ENCODE assay signal across 8 cellular contexts in the genomic region with DNA sequence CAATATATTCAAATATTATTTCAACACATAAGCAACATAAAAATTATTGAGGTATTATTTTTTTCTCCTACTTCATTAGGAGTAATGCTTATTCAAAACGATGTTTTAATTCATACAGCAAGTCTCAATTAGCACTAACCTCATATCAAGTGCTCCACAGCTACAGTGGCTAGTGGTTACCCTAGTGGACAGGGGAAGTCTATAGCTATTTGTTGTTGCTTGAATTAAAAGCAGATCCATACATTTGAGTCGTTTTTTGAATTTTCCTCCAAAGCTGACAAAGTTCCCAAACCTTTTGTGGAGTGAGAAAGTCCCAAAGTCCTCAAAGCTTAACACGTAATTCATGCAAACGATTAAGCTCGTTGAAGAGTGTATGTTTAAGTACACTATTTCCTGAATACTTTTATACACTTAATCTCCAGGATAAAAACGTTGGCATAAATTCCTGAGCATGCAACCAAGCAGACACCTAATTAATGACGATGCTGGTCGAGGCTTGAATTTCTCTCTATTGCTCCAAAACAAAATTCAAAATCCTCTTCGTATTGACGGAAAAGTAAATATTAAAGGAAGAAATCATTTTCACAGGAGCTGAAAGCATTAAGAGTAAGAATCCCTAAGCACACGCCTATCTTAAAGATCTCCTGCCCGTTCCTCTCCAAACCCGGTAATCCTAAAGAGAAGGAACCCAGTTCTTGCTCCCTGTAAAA. TPM values are rescaled to one million over a fixed set of nuclear protein-coding genes. Genes with fewer than 3 reads are reported as not detected.
A peak's percentile ranks its signal among the peaks of the same experiment; 100 is the strongest.
DNase-seq lines count a peak whose midpoint lies in the region; ATAC-seq, FAIRE-seq and TF ChIP-seq lines count a peak whose summit lies in the region.

No MANE protein-coding gene starts in this region.

- SMC1A ChIA-PET in GM12878 (lab: Charles Lee; ENCODE audit: uncharacterized antibody, unreplicated experiment): interaction anchor here (0.7 to 3.2 kb wide), 10 partner anchors 12 to 222 kb away, joined by 3 to 20 read pairs (median 3); no protein-coding TSS in a partner anchor

- H3K27ac ChIP-seq in Karpas-422 (ENCODE audit: low read length): peak overlapping the region; percentile 90
- H3K27ac ChIP-seq in GM12878 (ENCODE audit: control insufficient read depth, insufficient read depth): peak overlapping the region; percentile 91

- CTCF ChIA-PET in GM12878 (lab: Yijun Ruan, JAX): interaction anchor here (0.7 to 3.0 kb wide), 12 partner anchors 8 to 180 kb away, joined by 3 to 13 read pairs (median 4); no protein-coding TSS in a partner anchor

- peaks cover 5% of the 10 kb centered on the region; the same call in 1 of the 2 replicates for H4K20me1 ChIP-seq in Karpas-422 (ENCODE audit: insufficient read depth, low read depth, low read length)
- H4K20me1 ChIP-seq in GM12878 (ENCODE audit: control insufficient read depth, insufficient read depth): no peaks in the 10 kb centered on the region

- peaks cover 59% of the 10 kb centered on the region for H3K79me2 ChIP-seq in Karpas-422 (ENCODE audit: low read length)
- H3K79me2 ChIP-seq in GM12878 (ENCODE audit: control insufficient read depth, insufficient read depth, low read length): peaks cover 39% of the 10 kb centered on the region

- no peaks in the 10 kb centered on the region for H3K9me2 ChIP-seq in Karpas-422 (replicated peaks; ENCODE audit: insufficient read depth, low read length)

- peak overlapping the region; percentile 90; the same call in 1 of the 2 replicates for H2AFZ ChIP-seq in Karpas-422 (ENCODE audit: low read length)
- H2AFZ ChIP-seq in GM12878 (ENCODE audit: control insufficient read depth, low read depth, low read length): peak overlapping the region; percentile 95

- RAD21 ChIA-PET in GM12878 (lab: Charles Lee; ENCODE audit: unreplicated experiment): interaction anchor here (0.6 to 2.4 kb wide), 6 partner anchors 12 to 84 kb away, joined by 3 to 14 read pairs (median 4); no protein-coding TSS in a partner anchor

- WGBS in GM12878 (ENCODE audit: insufficient coverage, insufficient replicate concordance, low lambda C conversion rate, missing lambda C conversion rate): 1% methylated on average over 13 of the region's 13 CpGs

- no peak for TF ChIP-seq RAD21 in GM12878 (IDR thresholded peaks at IDR 0.05; ENCODE audit: insufficient read depth, low read depth, low read length)

- H3K4me3 ChIP-seq in Karpas-422 (ENCODE audit: low read length) (peak overlapping the region; percentile 99), GM12878 (peak overlapping the region; percentile 73)

- FAIRE-seq in GM12878 (lab: Jason Lieb, UNC): no peak

- DNase-seq in CD1c-positive myeloid dendritic cell (ENCODE audit: extremely low spot score) (peak; percentile 14), Karpas-422 (peak; percentile 68), GM12878 (ENCODE audit: low read depth, low spot score) (no peak), lung microvascular endothelial cell (ENCODE audit: low read depth in 2 of 2) (peak; percentile 27 to 43), superior temporal gyrus (ENCODE audit: extremely low spot score) (no peak), head of caudate nucleus (no peak)
- no peak for DNase-seq in activated CD4-positive, CD25-positive, alpha-beta regulatory T cell treated with anti-CD3 and anti-CD28 coated beads, Interleukin-2, amount 50 U/mL, for 72 hours

- peak in 1 of 3 experiments; percentile 6; a peak in 1 of 6 replicates for TF ChIP-seq CTCF in GM12878 (IDR thresholded peaks at IDR 0.05 in 2 of 3, conservative IDR thresholded peaks at IDR 0.05 in 1 of 3; ENCODE audit: control insufficient read depth in 2 of 3, extremely low read depth in 1 of 3, insufficient read depth in 1 of 3, low read depth in 3 of 3, low read length in 3 of 3)

- peak overlapping the region; percentile 95 for H3K4me2 ChIP-seq in Karpas-422 (ENCODE audit: low read depth, low read length, poor library complexity, severe bottlenecking)
- peak overlapping the region; percentile 46 for H3K4me2 ChIP-seq in GM12878 (ENCODE audit: control insufficient read depth, insufficient read depth)

- BruUV-seq in GM12878 (replicated peaks; lab: Mats Ljungman, UMichigan): TSS peak; percentile 68

- H3K27me3 ChIP-seq in Karpas-422 (ENCODE audit: low read length): no peaks in the 10 kb centered on the region
- no peaks in the 10 kb centered on the region; a peak in 1 of 4 replicates for H3K27me3 ChIP-seq in GM12878 (replicated peaks in 1 of 2; ENCODE audit: control insufficient read depth in 2 of 2, insufficient read depth in 2 of 2, low read length in 1 of 2)

- H3K36me3 ChIP-seq in Karpas-422 (ENCODE audit: insufficient read depth, low read length): peaks cover 12% of the 10 kb centered on the region; the same call in 1 of the 2 replicates
- no peaks in the 10 kb centered on the region for H3K36me3 ChIP-seq in GM12878 (ENCODE audit: control insufficient read depth in 2 of 2, insufficient read depth in 2 of 2, low read length in 1 of 2)

- in situ Hi-C loops in GM12878 (cut with MboI): no loop called here

- H3K9me3 ChIP-seq in Karpas-422 (ENCODE audit: low read length) (no peaks in the 10 kb centered on the region), GM12878 (replicated peaks; ENCODE audit: control insufficient read depth, insufficient read depth, low read length) (no peaks in the 10 kb centered on the region)

- no peak for TF ChIP-seq EP300 in GM12878 (IDR thresholded peaks at IDR 0.05; ENCODE audit: borderline replicate concordance in 1 of 2, control insufficient read depth in 1 of 2, low read depth in 2 of 2, low read length in 2 of 2)

- peaks cover 38% of the 10 kb centered on the region for H3K4me1 ChIP-seq in Karpas-422 (ENCODE audit: low read length)
- H3K4me1 ChIP-seq in GM12878 (ENCODE audit: control insufficient read depth, insufficient read depth, low read length): no peaks in the 10 kb centered on the region

- H3K9ac ChIP-seq in Karpas-422 (ENCODE audit: low read length): peak overlapping the region; percentile 100
- H3K9ac ChIP-seq in GM12878 (ENCODE audit: control insufficient read depth, insufficient read depth, low read length): peak overlapping the region; percentile 94

- ATAC-seq in GM12878: peak; percentile 19; the same call in 2 of the 3 replicates
- no peak for ATAC-seq in GM21515 (IDR thresholded peaks at IDR 0.05; ENCODE audit: unreplicated experiment)

- intact Hi-C loops in GM12878 (cut with micrococcal nuclease; ENCODE audit: unreplicated experiment) (no loop called here), head of caudate nucleus (cut with DNase I) (no loop called here)

- TF ChIP-seq POLR2A in GM12878 (IDR thresholded peaks at IDR 0.05; ENCODE audit: low read depth, low read length): no peak

- POLR2A ChIA-PET in GM12878 (lab: Charles Lee): interaction anchor here (0.7 to 2.3 kb wide), 3 partner anchors 9 to 173 kb away, joined by 3 to 7 read pairs (median 3); no protein-coding TSS in a partner anchor

TF ChIP-seq in GM12878, 131 proteins besides CTCF, POLR2A, EP300 and RAD21 (continues in another document):
- no peak for TF ChIP-seq NFYA (IDR thresholded peaks at IDR 0.05; ENCODE audit: borderline replicate concordance, low read depth, low read length)
- 0 out of 2 replicates have a peak, but pooled peaks have one; percentile 15 for TF ChIP-seq FOXM1 (IDR thresholded peaks at IDR 0.05; ENCODE audit: low read depth, low read length)
- TF ChIP-seq NFIC (IDR thresholded peaks at IDR 0.05; ENCODE audit: low read depth, low read length): 0 out of 2 replicates have a peak, but pooled peaks have one; percentile 24
- 0 out of 2 replicates have a peak, but pooled peaks have one; percentile 62 for TF ChIP-seq MTA3 (IDR thresholded peaks at IDR 0.05; ENCODE audit: borderline replicate concordance, low read length)

RNA-seq across cellular contexts. Expression of gene VPS13C, which starts 1.0 kb away (rescaled TPM):
- total RNA-seq in Karpas-422 (2014; rRNA removed; shearing (Covaris generic); ENCODE audit: low replicate concordance): 70.9 and 180 TPM in 2 replicates
- 498 and 513 TPM in 2 replicates for total RNA-seq in GM12878 (2013; cell fraction: nucleolus; rRNA removed)
- 53.1 and 62.7 TPM in 2 replicates for total RNA-seq in GM12878 (2014; rRNA removed)
- 47.6 and 52.7 TPM in 2 replicates for total RNA-seq in GM12878 (2014; rRNA removed; fragmentation: Illumina TruSeq; extraction: Trizol)
- total RNA-seq in GM12878 (2021): 49.6 and 50.2 TPM in 2 replicates
- 19.9 TPM for polyA plus RNA-seq in GM12878 (2011; ENCODE audit: low read depth)
- polyA plus RNA-seq in GM12878 (2011; rRNA removed): 33.2 and 51.4 TPM in 2 replicates
- polyA plus RNA-seq in GM12878 (2011; cell fraction: cytosol; rRNA removed): 16.1 and 20.4 TPM in 2 replicates
- polyA plus RNA-seq in GM12878 (2011; cell fraction: nucleus; rRNA removed): 51.8 and 54.2 TPM in 2 replicates
- polyA plus RNA-seq in GM12878 (2012): 30.2 and 35.6 TPM in 2 replicates
- 37.2 and 59.0 TPM in 2 replicates for polyA plus RNA-seq in GM12878 (2014; fragmentation: Illumina TruSeq; extraction: Trizol)
- 10 to 100 TPM; 10.9 to 19.5 TPM for polyA plus RNA-seq in GM12878 (2014; fragmentation: Nextera tagmentation; extraction: Ambion mirVana)
- 26.6 and 30.4 TPM in 2 replicates for polyA plus RNA-seq in GM12878 (2014; rRNA removed)
- 10 to 100 TPM in 1 of 2 experiments, 1 to 10 TPM in 1; 9.3 to 12.0 TPM for polyA plus RNA-seq in GM12878 (2016; fragmentation: Nextera tagmentation; extraction: Ambion mirVana)
- 135 and 149 TPM in 2 replicates for polyA minus RNA-seq in GM12878 (2011; rRNA and poly(A)+ RNA removed)
- polyA minus RNA-seq in GM12878 (2011; cell fraction: cytosol; rRNA and poly(A)+ RNA removed): 46.9 and 71.1 TPM in 2 replicates
- 174 and 183 TPM in 2 replicates for polyA minus RNA-seq in GM12878 (2011; cell fraction: nucleus; rRNA and poly(A)+ RNA removed)
- total RNA-seq in lung microvascular endothelial cell: 78.7 and 103 TPM in 2 replicates

RNA-seq across cellular contexts. Expression of gene C2CD4A, which starts 7.5 kb away (rescaled TPM):
- total RNA-seq in Karpas-422 (2014; rRNA removed; shearing (Covaris generic); ENCODE audit: low replicate concordance): not detected in 2 replicates
- not detected in 2 replicates for total RNA-seq in GM12878 (2013; cell fraction: nucleolus; rRNA removed)
- total RNA-seq in GM12878 (2014; rRNA removed): not detected in 2 replicates
- total RNA-seq in GM12878 (2014; rRNA removed; fragmentation: Illumina TruSeq; extraction: Trizol): not detected in 2 replicates
- total RNA-seq in GM12878 (2021): not detected in 2 replicates
- polyA plus RNA-seq in GM12878 (2011; ENCODE audit: low read depth): not detected
- not detected in 2 replicates for polyA plus RNA-seq in GM12878 (2011; rRNA removed)
- polyA plus RNA-seq in GM12878 (2011; cell fraction: cytosol; rRNA removed): 0.01 TPM in 1 of 2 replicates, not detected in the other
- not detected in 2 replicates for polyA plus RNA-seq in GM12878 (2011; cell fraction: nucleus; rRNA removed)
- polyA plus RNA-seq in GM12878 (2012): not detected in 2 replicates
- not detected in 2 replicates for polyA plus RNA-seq in GM12878 (2014; fragmentation: Illumina TruSeq; extraction: Trizol)
- not detected for polyA plus RNA-seq in GM12878 (2014; fragmentation: Nextera tagmentation; extraction: Ambion mirVana)
- polyA plus RNA-seq in GM12878 (2014; rRNA removed): not detected in 2 replicates
- not detected for polyA plus RNA-seq in GM12878 (2016; fragmentation: Nextera tagmentation; extraction: Ambion mirVana)
- not detected in 2 replicates for polyA minus RNA-seq in GM12878 (2011; rRNA and poly(A)+ RNA removed)
- not detected in 2 replicates for polyA minus RNA-seq in GM12878 (2011; cell fraction: cytosol; rRNA and poly(A)+ RNA removed)
- 0.10 and 0.12 TPM in 2 replicates for polyA minus RNA-seq in GM12878 (2011; cell fraction: nucleus; rRNA and poly(A)+ RNA removed)
- 0.60 and 0.87 TPM in 2 replicates for total RNA-seq in lung microvascular endothelial cell

Comparison
In these comparisons a context has a peak if more than half of its experiments do, and no peak if none do; other contexts are left out.
1. DNase-seq: peak in CD1c-positive myeloid dendritic cell (single experiment), Karpas-422 (single experiment) and lung microvascular endothelial cell (2 of 2); none in GM12878 (single experiment), superior temporal gyrus (single experiment), activated CD4-positive, CD25-positive, alpha-beta regulatory T cell treated with anti-CD3 and anti-CD28 coated beads, Interleukin-2, amount 50 U/mL, for 72 hours (single experiment) and head of caudate nucleus (0 of 42).